8 cellular contexts compared by ENCODE assay signal in genomic region chr19:41398042-41398403, GRCh38. TPM values are rescaled to one million over a fixed set of nuclear protein-coding genes. Genes with fewer than 3 reads are reported as not detected.
DNase-seq lines count a peak whose midpoint lies in the region; ATAC-seq, FAIRE-seq and TF ChIP-seq lines count a peak whose summit lies in the region.

No MANE protein-coding gene starts in this region.

- H2AFZ ChIP-seq in DND-41 (ENCODE audit: low read depth, low read length), result peak overlapping the region; percentile 73

- no peaks in the 10 kb centered on the region for H3K27me3 ChIP-seq in DND-41 (ENCODE audit: insufficient read depth, low read length, poor library complexity)
- H3K27me3 ChIP-seq in Panc1 (ENCODE audit: control insufficient read depth, insufficient read depth, low read length), result no peaks in the 10 kb centered on the region
- H3K27me3 ChIP-seq in pancreas, result no peaks in the 10 kb centered on the region

- intact Hi-C loops in Panc1 (cut with micrococcal nuclease; ENCODE audit: unreplicated experiment), result no loop called here
- intact Hi-C loops in pancreas (cut with DNase I), result no loop called here
- intact Hi-C loops in left colon (cut with DNase I, micrococcal nuclease), result no loop called here

- 0% methylated on average over 5 of the region's 5 CpGs for WGBS in pancreas, 2 donors

- no peak for TF ChIP-seq CTCF in DND-41 (IDR thresholded peaks at IDR 0.05; ENCODE audit: borderline replicate concordance, extremely low read depth, low read length, poor library complexity, severe bottlenecking)
- TF ChIP-seq CTCF in Panc1 (IDR thresholded peaks at IDR 0.05), result no peak
- no peak for TF ChIP-seq CTCF in pancreas (IDR thresholded peaks at IDR 0.05)
- no peak for TF ChIP-seq CTCF in GM10266 (IDR thresholded peaks at IDR 0.05; ENCODE audit: control insufficient read depth, insufficient read depth, low read depth, missing control alignments)

- no peaks in the 10 kb centered on the region for H3K9me3 ChIP-seq in DND-41 (ENCODE audit: insufficient read depth, low read length, severe bottlenecking)
- H3K9me3 ChIP-seq in Panc1 (ENCODE audit: control insufficient read depth, insufficient read depth, low read depth, low read length), result no peaks in the 10 kb centered on the region
- H3K9me3 ChIP-seq in pancreas, result no peaks in the 10 kb centered on the region

- peak overlapping the region; percentile 93 for H3K4me2 ChIP-seq in DND-41 (ENCODE audit: insufficient read depth, low read length)

- peaks cover 33% of the 10 kb centered on the region for H3K4me1 ChIP-seq in DND-41 (ENCODE audit: insufficient read depth, low read length)
- no peaks in the 10 kb centered on the region for H3K4me1 ChIP-seq in Panc1 (ENCODE audit: control insufficient read depth, insufficient read depth, low read length)
- H3K4me1 ChIP-seq in pancreas, result peaks cover 0 to 16% (median 9%) of the 10 kb centered on the region in 3 donors

- peak overlapping the region; percentile 71 to 82 for H3K4me3 ChIP-seq in DND-41 (ENCODE audit: low read depth in 1 of 2, low read length in 2 of 2)
- peak overlapping the region; percentile 91 to 100 for H3K4me3 ChIP-seq in Panc1 (ENCODE audit: low read depth in 2 of 2, low read length in 2 of 2)
- peak overlapping the region; percentile 51 to 95 (median 76) for H3K4me3 ChIP-seq in pancreas

- ATAC-seq in DND-41 (ENCODE audit: insufficient read depth, low read depth), result no peak
- ATAC-seq in Panc1, result no peak
- peak in 1 of 4 donors; percentile 1 for ATAC-seq in pancreas
- no peak for ATAC-seq in left colon
- no peak for ATAC-seq in GM21390 (IDR thresholded peaks at IDR 0.05; ENCODE audit: unreplicated experiment)

- POLR2A ChIA-PET in Panc1 (lab: Charles Lee), result no interaction called here

- BruUV-seq in Panc1 (replicated peaks; lab: Mats Ljungman, UMichigan), result no TSS peak

- in situ Hi-C loops in Panc1 (cut with HindIII; ENCODE audit: low pct_unique_long_range_greater_than_20kb, low sequenced_read_pairs), result no loop called here

- peak overlapping the region; percentile 75 for H3K9ac ChIP-seq in DND-41 (ENCODE audit: low read depth, low read length)

- no peak for DNase-seq in DND-41
- no peak for DNase-seq in Panc1 (ENCODE audit: low read depth, low spot score)
- no peak for DNase-seq in epithelial cell of prostate (ENCODE audit: low read depth, low spot score)
- DNase-seq in pancreas, result no peak
- no peak for DNase-seq in effector CD4-positive, alpha-beta T cell
- no peak for DNase-seq in GM10266 (ENCODE audit: extremely low spot score)
- DNase-seq in left colon, result no peak

- no peak for FAIRE-seq in pancreas (lab: Jason Lieb, UNC)

- H3K36me3 ChIP-seq in DND-41 (ENCODE audit: insufficient read depth, low read length) (peaks cover 2% of the 10 kb centered on the region; the same call in 1 of the 2 replicates), Panc1 (ENCODE audit: control insufficient read depth, insufficient read depth, low read length) (peaks cover 8% of the 10 kb centered on the region; the same call in 1 of the 2 replicates), pancreas (no peaks in the 10 kb centered on the region)

- no peaks in the 10 kb centered on the region for H4K20me1 ChIP-seq in DND-41 (ENCODE audit: insufficient read depth, low read length)

- H3K27ac ChIP-seq in DND-41 (ENCODE audit: low read length), result peak overlapping the region; percentile 93
- H3K27ac ChIP-seq in Panc1 (ENCODE audit: low read length), result peak overlapping the region; percentile 96
- H3K27ac ChIP-seq in epithelial cell of prostate, result peak overlapping the region; percentile 79
- H3K27ac ChIP-seq in pancreas, result peak overlapping the region; percentile 93 to 99 (median 96)

- peaks cover 64% of the 10 kb centered on the region for H3K79me2 ChIP-seq in DND-41 (ENCODE audit: insufficient read depth, low read length)

- CTCF ChIA-PET in Panc1 (lab: Charles Lee), result no interaction called here

RNA-seq across cellular contexts. Expression of gene BCKDHA, which starts 0.4 kb away (rescaled TPM):
- total RNA-seq in Panc1 (2021; ENCODE audit: unreplicated experiment) (11.2 TPM), pancreas (10 to 100 TPM in 5 of 6 donors, 1 to 10 TPM in 1; 9.3 to 29.3 (median 18.6) TPM), left colon (10 to 100 TPM; 17.3 to 20.4 TPM)
- polyA plus RNA-seq in Panc1 (2012; ENCODE audit: insufficient read length), result 37.0 TPM
- 10 to 100 TPM; 23.6 to 34.2 TPM for polyA plus RNA-seq in pancreas

RNA-seq across cellular contexts. Expression of gene EXOSC5, which starts 0.9 kb away (rescaled TPM):
- 25.2 TPM for total RNA-seq in Panc1 (2021; ENCODE audit: unreplicated experiment)
- polyA plus RNA-seq in Panc1 (2012; ENCODE audit: insufficient read length), result 35.9 TPM
- total RNA-seq in pancreas, result 10 to 100 TPM; 10.7 to 33.7 (median 14.4) TPM
- 10 to 100 TPM; 14.3 to 15.3 TPM for polyA plus RNA-seq in pancreas
- total RNA-seq in left colon, result 10 to 100 TPM; 11.8 to 12.7 TPM

RNA-seq across cellular contexts. Expression of gene TMEM91, which starts 21.7 kb away (rescaled TPM):
- total RNA-seq in Panc1 (2021; ENCODE audit: unreplicated experiment) (4.4 TPM), pancreas (1 to 10 TPM; 3.8 to 5.9 (median 4.8) TPM), left colon (1 to 10 TPM; 2.8 to 4.9 TPM)
- 4.3 TPM for polyA plus RNA-seq in Panc1 (2012; ENCODE audit: insufficient read length)
- polyA plus RNA-seq in pancreas, result 10 to 100 TPM; 24.8 to 33.0 TPM

RNA-seq across cellular contexts. Expression of gene B3GNT8, which starts 29.2 kb away (rescaled TPM):
- 0.10 TPM for total RNA-seq in Panc1 (2021; ENCODE audit: unreplicated experiment)
- polyA plus RNA-seq in Panc1 (2012; ENCODE audit: insufficient read length), result not detected
- 1 to 10 TPM in 4 of 6 donors, under 1 TPM in 2; 0.41 to 3.2 (median 1.2) TPM for total RNA-seq in pancreas
- polyA plus RNA-seq in pancreas, result 1 to 10 TPM; 3.1 to 4.5 TPM
- 10 to 100 TPM; 28.7 to 94.9 TPM for total RNA-seq in left colon

RNA-seq across cellular contexts. Expression of gene B9D2, which starts 34.1 kb away (rescaled TPM):
- total RNA-seq in Panc1 (2021; ENCODE audit: unreplicated experiment) (7.1 TPM), pancreas (1 to 10 TPM; 1.5 to 5.7 (median 2.2) TPM), left colon (1 to 10 TPM; 6.2 to 8.6 TPM)
- polyA plus RNA-seq in Panc1 (2012; ENCODE audit: insufficient read length), result 9.8 TPM
- 1 to 10 TPM; 4.5 to 7.5 TPM for polyA plus RNA-seq in pancreas
